In the genomic region with DNA sequence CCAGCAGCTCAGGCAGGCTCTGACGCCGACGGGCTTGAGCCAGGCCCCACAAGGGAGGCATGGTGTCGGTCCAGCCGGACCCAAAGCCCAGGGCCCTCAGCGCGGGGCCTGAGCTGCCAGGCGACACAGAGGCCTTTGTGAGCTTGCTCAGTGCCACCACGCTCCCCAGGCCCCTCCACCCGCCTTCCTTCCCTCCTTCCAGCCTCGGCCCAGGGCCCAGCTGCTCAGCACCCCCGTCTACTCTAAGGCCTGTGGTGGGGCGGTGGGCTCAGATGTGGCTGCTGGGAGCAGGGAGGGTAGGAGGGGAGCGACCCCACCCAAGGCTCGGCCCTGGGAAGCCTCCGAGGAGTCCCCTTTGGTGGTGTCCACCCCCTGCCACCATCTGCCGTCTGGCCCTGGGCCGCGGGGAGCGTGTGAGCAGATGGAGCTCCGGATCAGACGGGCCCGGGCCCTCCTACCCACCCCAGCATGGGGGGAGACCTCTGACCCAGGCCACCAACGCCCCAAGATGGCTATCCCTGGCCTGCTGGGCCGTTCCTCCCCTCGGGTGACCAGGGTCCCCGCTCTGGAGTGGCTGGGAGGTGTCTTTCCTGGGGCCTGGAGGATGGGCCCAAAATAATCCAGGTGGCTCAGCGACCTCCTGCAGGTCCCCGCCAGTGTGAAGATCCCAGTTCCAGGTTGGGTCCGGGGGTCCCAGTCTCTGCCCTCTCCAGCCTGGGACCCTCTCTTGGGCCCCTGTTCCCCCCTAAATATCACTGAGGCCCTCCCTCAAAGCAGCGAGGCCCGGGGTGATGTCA, we compare ENCODE assay signal across 1 cellular context.
TF ChIP-seq lines count a peak whose summit lies in the region.

No MANE protein-coding gene starts in this region.

TF ChIP-seq in H1, 55 proteins besides CTCF, POLR2A, EP300 and RAD21:
- TF ChIP-seq RBBP5 (IDR thresholded peaks at IDR 0.05; ENCODE audit: borderline replicate concordance, low read depth, low read length) (no peak), POU5F1 (IDR thresholded peaks at IDR 0.05; ENCODE audit: low read depth, low read length) (no peak), ATF3 (IDR thresholded peaks at IDR 0.05; ENCODE audit: insufficient read depth, low read depth, low read length) (no peak), SP2 (IDR thresholded peaks at IDR 0.05; ENCODE audit: low read length) (no peak)
